In genomic region chr2:127162261-127163089, GRCh38 we compare ENCODE assay signal across 18 cellular contexts. TPM values are rescaled to one million over a fixed set of nuclear protein-coding genes. Genes with fewer than 3 reads are reported as not detected.
DNase-seq lines count a peak whose midpoint lies in the region; ATAC-seq and TF ChIP-seq lines count a peak whose summit lies in the region.
"Had no signal": no experiment of that assay in that cellular context is flagged by ENCODE, and none has a peak within 500 bp of the region (broad histone marks: within the 10 kb centered on the region; RNA-seq: fewer than 3 reads in every experiment).

No MANE protein-coding gene starts in this region.

- H3K4me1 Mint-ChIP-seq in activated CD8-positive, alpha-beta memory T cell treated with anti-CD3 and anti-CD28 coated beads, Interleukin-2, amount 10 ng/mL, durations not matched to agents 7 days and 5 days, result peaks cover 3% of the 10 kb centered on the region
- peaks cover 9% of the 10 kb centered on the region for H3K4me1 Mint-ChIP-seq in endothelial cell (ENCODE audit: unreplicated experiment)

- DNase-seq in activated CD8-positive, alpha-beta memory T cell treated with anti-CD3 and anti-CD28 coated beads for 24 hours, result peak; percentile 51
- DNase-seq in activated CD8-positive, alpha-beta memory T cell treated with anti-CD3 and anti-CD28 coated beads, Interleukin-2, amount 10 ng/mL, durations not matched to agents 7 days and 5 days, result no peak
- peak; percentile 38 for DNase-seq in islet precursor cell
- DNase-seq in posterior vena cava (ENCODE audit: low spot score), result peak; percentile 66
- DNase-seq in endothelial cell (ENCODE audit: low spot score), result no peak
- no peak for DNase-seq in SW480 (ENCODE audit: low spot score)
- DNase-seq in NK-92 (lab: John Stamatoyannopoulos, UW; ENCODE audit: unreplicated experiment), result no peak
- DNase-seq: DMS153, GOT3, HCEC 1CT, KBM-7, NCI-H2029, NCI-H446 treated with DMSO at 0.1 percent for 48 hours, NCI-H526, Right ventricle myocardium superior, RPMI8226 had no signal

- H3K27me3 Mint-ChIP-seq in activated CD8-positive, alpha-beta memory T cell treated with anti-CD3 and anti-CD28 coated beads, Interleukin-2, amount 10 ng/mL, durations not matched to agents 7 days and 5 days, result peaks cover 14% of the 10 kb centered on the region
- peaks cover 5% of the 10 kb centered on the region for H3K27me3 Mint-ChIP-seq in endothelial cell (ENCODE audit: unreplicated experiment)

- H3K27ac Mint-ChIP-seq in activated CD8-positive, alpha-beta memory T cell treated with anti-CD3 and anti-CD28 coated beads, Interleukin-2, amount 10 ng/mL, durations not matched to agents 7 days and 5 days, result no peak overlapping the region
- no peak overlapping the region for H3K27ac Mint-ChIP-seq in endothelial cell (ENCODE audit: unreplicated experiment)
- H3K27ac Mint-ChIP-seq: B cell had no signal

- H3K4me3 Mint-ChIP-seq in activated CD8-positive, alpha-beta memory T cell treated with anti-CD3 and anti-CD28 coated beads, Interleukin-2, amount 10 ng/mL, durations not matched to agents 7 days and 5 days, result no peak overlapping the region
- H3K4me3 Mint-ChIP-seq in endothelial cell (ENCODE audit: unreplicated experiment), result no peak overlapping the region
- H3K4me3 Mint-ChIP-seq: B cell had no signal

- intact Hi-C loops in posterior vena cava (cut with DNase I), result no loop called here

- ATAC-seq in activated CD8-positive, alpha-beta memory T cell treated with anti-CD3 and anti-CD28 coated beads, Interleukin-2, amount 10 ng/mL, durations not matched to agents 7 days and 5 days, result no peak

- no peaks in the 10 kb centered on the region for H3K9me3 Mint-ChIP-seq in activated CD8-positive, alpha-beta memory T cell treated with anti-CD3 and anti-CD28 coated beads, Interleukin-2, amount 10 ng/mL, durations not matched to agents 7 days and 5 days (ENCODE audit: low read depth)
- no peaks in the 10 kb centered on the region for H3K9me3 Mint-ChIP-seq in endothelial cell (ENCODE audit: unreplicated experiment)

- CTCF ChIA-PET in activated CD8-positive, alpha-beta memory T cell treated with anti-CD3 and anti-CD28 coated beads, Interleukin-2, amount 10 ng/mL, durations not matched to agents 7 days and 5 days (lab: Charles Lee), result no interaction called here

- no peaks in the 10 kb centered on the region for H3K36me3 Mint-ChIP-seq in activated CD8-positive, alpha-beta memory T cell treated with anti-CD3 and anti-CD28 coated beads, Interleukin-2, amount 10 ng/mL, durations not matched to agents 7 days and 5 days
- H3K36me3 Mint-ChIP-seq in endothelial cell (ENCODE audit: low read depth, unreplicated experiment), result no peaks in the 10 kb centered on the region

- TF ChIP-seq CTCF in endothelial cell (IDR thresholded peaks at IDR 0.05; ENCODE audit: unreplicated experiment), result no peak

RNA-seq across cellular contexts. Expression of gene BIN1, which starts 55.5 kb away (rescaled TPM):
- 100 to 1,000 TPM; 105 to 152 TPM for total RNA-seq in activated CD8-positive, alpha-beta memory T cell treated with anti-CD3 and anti-CD28 coated beads, Interleukin-2, amount 10 ng/mL, durations not matched to agents 7 days and 5 days
- total RNA-seq in posterior vena cava, result 10 to 100 TPM; 49.2 to 84.8 TPM
- total RNA-seq in endothelial cell (ENCODE audit: unreplicated experiment), result 182 TPM

RNA-seq across cellular contexts. Expression of gene CYP27C1, which starts 57.6 kb away (rescaled TPM):
- total RNA-seq in activated CD8-positive, alpha-beta memory T cell treated with anti-CD3 and anti-CD28 coated beads, Interleukin-2, amount 10 ng/mL, durations not matched to agents 7 days and 5 days, result not detected
- total RNA-seq in posterior vena cava, result under 1 TPM; 0.29 to 0.88 TPM
- total RNA-seq in endothelial cell (ENCODE audit: unreplicated experiment), result 6.4 TPM
- total RNA-seq: B cell, MCF 10A, Right ventricle myocardium superior had no signal

Comparison
In these comparisons a context has a peak if more than half of its experiments do, and no peak if none do; other contexts are left out.
1. DNase-seq: peak in activated CD8-positive, alpha-beta memory T cell treated with anti-CD3 and anti-CD28 coated beads for 24 hours (single experiment), islet precursor cell (single experiment) and posterior vena cava (single experiment); none in activated CD8-positive, alpha-beta memory T cell treated with anti-CD3 and anti-CD28 coated beads, Interleukin-2, amount 10 ng/mL, durations not matched to agents 7 days and 5 days (single experiment), endothelial cell (single experiment), SW480 (single experiment) and NK-92 (single experiment).